ENCODE assay signal across 8 cellular contexts in genomic region chr9:35726876-35727438, GRCh38. TPM values are rescaled to one million over a fixed set of nuclear protein-coding genes. Genes with fewer than 3 reads are reported as not detected.
A peak's percentile ranks its signal among the peaks of the same experiment; 100 is the strongest.
DNase-seq lines count a peak whose midpoint lies in the region; ATAC-seq and TF ChIP-seq lines count a peak whose summit lies in the region.

No MANE protein-coding gene starts in this region.

- H3K4me3 ChIP-seq in testis: no peak overlapping the region

- intact Hi-C loops in testis (cut with DNase I; ENCODE audit: low total_unique reads): loop anchor here (10.0 kb wide), 1 partner anchor 62 kb away; the partner anchor contains the start of gene ARHGEF39

- H3K36me3 ChIP-seq in testis (ENCODE audit: low read depth, missing control alignments): no peaks in the 10 kb centered on the region

- H3K27ac ChIP-seq in layer of hippocampus (ENCODE audit: low read depth, low read length): peak overlapping the region; percentile 55
- peak overlapping the region; percentile 22 to 69 for H3K27ac ChIP-seq in testis

- no peak for TF ChIP-seq POLR2A in testis (IDR thresholded peaks at IDR 0.05)

- peaks cover 52% of the 10 kb centered on the region for H3K4me1 ChIP-seq in testis

- no peaks in the 10 kb centered on the region for H3K9me3 ChIP-seq in testis

- no peak for TF ChIP-seq CTCF in testis (IDR thresholded peaks at IDR 0.05)

- peak; percentile 14 for DNase-seq in NK-92 treated with Interleukin-12 subunit alpha and Interleukin-12 subunit beta, amount 100 ng/mL, for 24 hours (lab: John Stamatoyannopoulos, UW)
- no peak for DNase-seq in NK-92 (lab: John Stamatoyannopoulos, UW; ENCODE audit: unreplicated experiment)
- peak; percentile 52 for DNase-seq in MV-4-11 (lab: John Stamatoyannopoulos, UW)
- DNase-seq in astrocyte of the hippocampus (ENCODE audit: low read depth, low spot score): peak; percentile 74
- DNase-seq in testis: no peak
- no peak for DNase-seq in NCI-H2029 (lab: John Stamatoyannopoulos, UW)

- H3K27me3 ChIP-seq in layer of hippocampus (ENCODE audit: control insufficient read depth, insufficient read depth, low read length) (no peaks in the 10 kb centered on the region), testis (no peaks in the 10 kb centered on the region)

- WGBS in testis, 2 donors: 61 to 65% methylated on average over 4 of the region's 4 CpGs

- no peak for ATAC-seq in GM19452 (IDR thresholded peaks at IDR 0.05; ENCODE audit: unreplicated experiment)

RNA-seq across cellular contexts. Expression of gene TLN1, which starts 5.0 kb away (rescaled TPM):
- 100 to 1,000 TPM; 134 to 201 TPM for total RNA-seq in testis
- 171 TPM for polyA plus RNA-seq in testis (ENCODE audit: insufficient read depth, low read depth, low replicate concordance)

RNA-seq across cellular contexts. Expression of gene CREB3, which starts 5.5 kb away (rescaled TPM):
- total RNA-seq in testis: 10 to 100 TPM; 51.2 to 63.1 TPM
- 85.0 TPM for polyA plus RNA-seq in testis (ENCODE audit: insufficient read depth, low read depth, low replicate concordance)

RNA-seq across cellular contexts. Expression of gene GBA2, which starts 22.1 kb away (rescaled TPM):
- total RNA-seq in testis: 10 to 100 TPM; 66.5 to 77.1 TPM
- 51.3 TPM for polyA plus RNA-seq in testis (ENCODE audit: insufficient read depth, low read depth, low replicate concordance)

RNA-seq across cellular contexts. Expression of gene RGP1, which starts 22.1 kb away (rescaled TPM):
- total RNA-seq in testis: 10 to 100 TPM; 21.1 to 21.4 TPM
- polyA plus RNA-seq in testis (ENCODE audit: insufficient read depth, low read depth, low replicate concordance): 23.9 TPM

RNA-seq across cellular contexts. Expression of gene MSMP, which starts 27.1 kb away (rescaled TPM):
- 1 to 10 TPM in 1 of 2 donors, not detected in 1; 1.7 TPM for total RNA-seq in testis
- 1.9 TPM for polyA plus RNA-seq in testis (ENCODE audit: insufficient read depth, low read depth, low replicate concordance)

Comparison
In these comparisons a context has a peak if more than half of its experiments do, and no peak if none do; other contexts are left out.
1. DNase-seq: peak in NK-92 treated with Interleukin-12 subunit alpha and Interleukin-12 subunit beta, amount 100 ng/mL, for 24 hours (single experiment), MV-4-11 (single experiment) and astrocyte of the hippocampus (single experiment); none in NK-92 (single experiment), testis (single experiment) and NCI-H2029 (single experiment).